Comparison of ENCODE assay signal across 8 cellular contexts in genomic region chr18:70205421-70206397, GRCh38. TPM values are rescaled to one million over a fixed set of nuclear protein-coding genes. Genes with fewer than 3 reads are reported as not detected.
DNase-seq lines count a peak whose midpoint lies in the region; ATAC-seq, FAIRE-seq and TF ChIP-seq lines count a peak whose summit lies in the region.

Gene RTTN (minus strand): TSS chr18:70205687. CDS start chr18:70205658, 29 bp downstream.

- peak; percentile 77 for FAIRE-seq in endometrium (lab: Jason Lieb, UNC)

- H3K4me3 ChIP-seq in HUES64 (ENCODE audit: low read length) (peak within 1 kb of the TSS; percentile 89), OCI-LY1 (ENCODE audit: low read depth, low read length, poor library complexity, severe bottlenecking) (peak within 1 kb of the TSS; percentile 92)

- H3K36me3 ChIP-seq in HUES64 (ENCODE audit: insufficient read depth, low read length) (peaks cover 22% of the 10 kb centered on the region), OCI-LY1 (ENCODE audit: insufficient read depth, low read length) (peaks cover 16% of the 10 kb centered on the region; the same call in 1 of the 2 replicates)

- H3K9me2 ChIP-seq in OCI-LY1 (ENCODE audit: low read depth, low read length) = no peaks in the 10 kb centered on the region

- peaks cover 9% of the 10 kb centered on the region for H3K4me1 Mint-ChIP-seq in mesothelial cell of epicardium

- peak within 1 kb of the TSS; percentile 100 for H3K27ac Mint-ChIP-seq in mesothelial cell of epicardium

- H3K27ac ChIP-seq in HUES64 (ENCODE audit: low read depth, low read length) (peak within 1 kb of the TSS; percentile 98), OCI-LY1 (ENCODE audit: low read depth, low read length, poor library complexity, severe bottlenecking) (peak within 1 kb of the TSS; percentile 90)

- in situ Hi-C loops in Caki2 (cut with HindIII; ENCODE audit: low pct_unique_long_range_greater_than_20kb, low sequenced_read_pairs) = no loop called here

- peak within 1 kb of the TSS; percentile 97 for H3K4me3 Mint-ChIP-seq in mesothelial cell of epicardium

- peaks cover 11% of the 10 kb centered on the region for H3K36me3 Mint-ChIP-seq in mesothelial cell of epicardium

- H3K9me3 ChIP-seq in HUES64 (ENCODE audit: insufficient read depth, low read depth, low read length) (no peaks in the 10 kb centered on the region), OCI-LY1 (ENCODE audit: low read length) (no peaks in the 10 kb centered on the region)

- H4K20me1 ChIP-seq in OCI-LY1 (ENCODE audit: insufficient read depth, low read length) = no peaks in the 10 kb centered on the region

- under 1% methylated on average over 78 of the region's 78 CpGs for WGBS in HUES64

- no peaks in the 10 kb centered on the region for H3K9me3 Mint-ChIP-seq in mesothelial cell of epicardium

- peak within 1 kb of the TSS; percentile 96 for H3K4me2 ChIP-seq in OCI-LY1 (ENCODE audit: low read length)

- H2AFZ ChIP-seq in OCI-LY1 (ENCODE audit: low read length) = peak within 1 kb of the TSS; percentile 93

- DNase-seq in Caki2 (ENCODE audit: low read depth) (peak; percentile 89), mesothelial cell of epicardium (ENCODE audit: low spot score in 2 of 2, unreplicated experiment in 2 of 2) (peak; percentile 82 to 96)
- peak; percentile 89 for DNase-seq in activated CD8-positive, alpha-beta memory T cell treated with anti-CD3 and anti-CD28 coated beads, Interleukin-2, amount 50 U/mL, for 4 hours
- peak; percentile 87 to 88 for DNase-seq in stimulated activated CD8-positive, alpha-beta memory T cell treated with anti-CD3 and anti-CD28 coated beads, Interleukin-15, amount 100 ng/mL, for 48 hours (ENCODE audit: low read depth in 2 of 2)

- peaks cover 3% of the 10 kb centered on the region; the same call in 1 of the 2 replicates for H3K4me1 ChIP-seq in HUES64 (ENCODE audit: insufficient read depth, low read length)
- peaks cover 18% of the 10 kb centered on the region for H3K4me1 ChIP-seq in OCI-LY1 (ENCODE audit: insufficient read depth, low read length, severe bottlenecking)

- ATAC-seq in GM21447 (IDR thresholded peaks at IDR 0.05; ENCODE audit: unreplicated experiment) = peak; percentile 93

- peaks cover 11% of the 10 kb centered on the region; the same call in 1 of the 2 replicates for H3K79me2 ChIP-seq in OCI-LY1 (ENCODE audit: insufficient read depth, low read length)

- H3K27me3 Mint-ChIP-seq in mesothelial cell of epicardium (ENCODE audit: low read depth) = peaks cover 10% of the 10 kb centered on the region

- peak within 1 kb of the TSS; percentile 97 for H3K9ac ChIP-seq in HUES64 (ENCODE audit: low read depth, low read length)
- H3K9ac ChIP-seq in OCI-LY1 (ENCODE audit: low read length) = peak within 1 kb of the TSS; percentile 86

- H3K27me3 ChIP-seq in HUES64 (ENCODE audit: insufficient read depth, low read length) = no peaks in the 10 kb centered on the region
- no peaks in the 10 kb centered on the region for H3K27me3 ChIP-seq in OCI-LY1 (ENCODE audit: insufficient read depth, low read length)

- no peaks in the 10 kb centered on the region for H3F3A ChIP-seq in OCI-LY1 (ENCODE audit: insufficient read depth, low read length)

- TF ChIP-seq CTCF in OCI-LY1 (IDR thresholded peaks at IDR 0.05; ENCODE audit: low read length) (no peak), mesothelial cell of epicardium (IDR thresholded peaks at IDR 0.05; ENCODE audit: unreplicated experiment) (no peak)

RNA-seq across cellular contexts. Expression of gene RTTN, which starts in this region (rescaled TPM):
- 1.1 and 1.7 TPM in 2 replicates for total RNA-seq in Caki2 (2014; rRNA removed; shearing (Covaris generic); ENCODE audit: low replicate concordance)
- 10.1 TPM for polyA plus RNA-seq in HUES64 (2013, experiment 1 of 2)
- 12.1 TPM for polyA plus RNA-seq in HUES64 (2013, experiment 2 of 2)
- total RNA-seq in mesothelial cell of epicardium = 23.1 to 25.6 TPM (median 24.9 TPM) in 3 replicates

Comparison
In these comparisons a context has a peak if more than half of its experiments do, and no peak if none do; other contexts are left out.
1. Peak in every context shown above with its lines: DNase-seq, ATAC-seq, H3K4me3 ChIP-seq and H3K27ac ChIP-seq.